Comparison of ENCODE assay signal across 8 cellular contexts in genomic region chr9:136546697-136547481, GRCh38. TPM values are rescaled to one million over a fixed set of nuclear protein-coding genes. Genes with fewer than 3 reads are reported as not detected.
A peak's percentile ranks its signal among the peaks of the same experiment; 100 is the strongest.
DNase-seq lines count a peak whose midpoint lies in the region; ATAC-seq, FAIRE-seq and TF ChIP-seq lines count a peak whose summit lies in the region.

No MANE protein-coding gene starts in this region.

- H3K36me3 ChIP-seq in RWPE2 (ENCODE audit: low read depth) = peaks cover 14% of the 10 kb centered on the region
- no peaks in the 10 kb centered on the region for H3K36me3 ChIP-seq in adipocyte (ENCODE audit: control insufficient read depth, insufficient read depth, low read length, severe bottlenecking)
- no peaks in the 10 kb centered on the region for H3K36me3 ChIP-seq in cardiac muscle cell
- H3K36me3 ChIP-seq in pancreas = no peaks in the 10 kb centered on the region

- no peak for TF ChIP-seq CTCF in RWPE2 (IDR thresholded peaks at IDR 0.05; ENCODE audit: poor library complexity, severe bottlenecking)
- no peak for TF ChIP-seq CTCF in cardiac muscle cell (IDR thresholded peaks at IDR 0.05; ENCODE audit: low read depth, low read length)
- no peak for TF ChIP-seq CTCF in pancreas (IDR thresholded peaks at IDR 0.05)

- H3K27me3 ChIP-seq in RWPE2 (ENCODE audit: insufficient read depth, poor library complexity, severe bottlenecking) (no peaks in the 10 kb centered on the region), adipocyte (replicated peaks; ENCODE audit: control insufficient read depth, insufficient read depth, low read length) (no peaks in the 10 kb centered on the region), cardiac muscle cell (no peaks in the 10 kb centered on the region), pancreas (no peaks in the 10 kb centered on the region)

- H3K4me1 ChIP-seq in RWPE2 (ENCODE audit: insufficient read depth, poor library complexity, severe bottlenecking) = peaks cover 24% of the 10 kb centered on the region
- peaks cover 44% of the 10 kb centered on the region for H3K4me1 ChIP-seq in adipocyte (ENCODE audit: control insufficient read depth, insufficient read depth, low read length)
- H3K4me1 ChIP-seq in cardiac muscle cell (ENCODE audit: low read depth) = peaks cover 20% of the 10 kb centered on the region
- peaks cover 34 to 52% (median 38%) of the 10 kb centered on the region in 3 donors for H3K4me1 ChIP-seq in pancreas

- H3K9me3 ChIP-seq in RWPE2 (ENCODE audit: severe bottlenecking) = no peaks in the 10 kb centered on the region
- no peaks in the 10 kb centered on the region for H3K9me3 ChIP-seq in adipocyte (ENCODE audit: control insufficient read depth, low read length)
- H3K9me3 ChIP-seq in cardiac muscle cell (ENCODE audit: low read depth) = no peaks in the 10 kb centered on the region
- no peaks in the 10 kb centered on the region for H3K9me3 ChIP-seq in pancreas

- 4% methylated on average over 34 to 43 of the region's 43 CpGs for WGBS in pancreas, 2 donors

- intact Hi-C loops in pancreas (cut with DNase I) = no loop called here

- peak; percentile 8 for ATAC-seq in HG02840 (IDR thresholded peaks at IDR 0.05; ENCODE audit: low FRiP score, unreplicated experiment)
- ATAC-seq in RWPE2 (ENCODE audit: low read depth) = peak; percentile 15
- peak; percentile 53 to 65 (median 64) for ATAC-seq in pancreas
- ATAC-seq in HG02798 (IDR thresholded peaks at IDR 0.05; ENCODE audit: poor library complexity, unreplicated experiment) = no peak

- no peak for FAIRE-seq in pancreas (lab: Jason Lieb, UNC)

- peak; percentile 31 for DNase-seq in DMS53 treated with DMSO at 0.1 percent for 48 hours (lab: John Stamatoyannopoulos, UW; ENCODE audit: unreplicated experiment)
- no peak for DNase-seq in RWPE2 (ENCODE audit: low spot score)
- peak; percentile 60 for DNase-seq in adipocyte (ENCODE audit: low read depth)
- DNase-seq in cardiac muscle cell (ENCODE audit: low read depth in 1 of 2, low spot score in 1 of 2) = peak; percentile 44 to 75
- DNase-seq in pancreas = peak; percentile 77 to 94 (median 88)
- DNase-seq in NCI-H1048 (lab: John Stamatoyannopoulos, UW) = no peak

- H3K4me3 ChIP-seq in RWPE2 (ENCODE audit: severe bottlenecking) (peak overlapping the region; percentile 99), adipocyte (ENCODE audit: low read length) (peak overlapping the region; percentile 78), cardiac muscle cell (peak overlapping the region; percentile 99), pancreas (peak overlapping the region; percentile 26 to 90 (median 65))

- H3K27ac ChIP-seq in RWPE2 (ENCODE audit: poor library complexity, severe bottlenecking) (peak overlapping the region; percentile 82), cardiac muscle cell (peak overlapping the region; percentile 70), pancreas (peak overlapping the region; percentile 85 to 97 (median 96))

- H3K9ac ChIP-seq in adipocyte (ENCODE audit: low read length) = peak overlapping the region; percentile 91

RNA-seq across cellular contexts. Expression of gene NOTCH1, which starts 1.0 kb away (rescaled TPM):
- total RNA-seq in cardiac muscle cell = 17.8 and 20.9 TPM in 2 replicates
- 7.1 and 7.3 TPM in 2 replicates for polyA plus RNA-seq in cardiac muscle cell
- 10 to 100 TPM; 19.6 to 39.8 (median 25.6) TPM for total RNA-seq in pancreas
- polyA plus RNA-seq in pancreas = 10 to 100 TPM in 1 of 2 donors, 1 to 10 TPM in 1; 9.3 to 20.1 TPM

Comparison
In these comparisons a context has a peak if more than half of its experiments do, and no peak if none do; other contexts are left out.
1. DNase-seq: peak in DMS53 treated with DMSO at 0.1 percent for 48 hours (single experiment), adipocyte (single experiment), cardiac muscle cell (2 of 2) and pancreas (6 of 6); none in RWPE2 (single experiment) and NCI-H1048 (single experiment).
2. Peak in every context shown above with its lines, with median percentiles within 50 percentile points of each other: H3K27ac ChIP-seq and H3K4me3 ChIP-seq.